21 cellular contexts compared by ENCODE assay signal in the genomic region with DNA sequence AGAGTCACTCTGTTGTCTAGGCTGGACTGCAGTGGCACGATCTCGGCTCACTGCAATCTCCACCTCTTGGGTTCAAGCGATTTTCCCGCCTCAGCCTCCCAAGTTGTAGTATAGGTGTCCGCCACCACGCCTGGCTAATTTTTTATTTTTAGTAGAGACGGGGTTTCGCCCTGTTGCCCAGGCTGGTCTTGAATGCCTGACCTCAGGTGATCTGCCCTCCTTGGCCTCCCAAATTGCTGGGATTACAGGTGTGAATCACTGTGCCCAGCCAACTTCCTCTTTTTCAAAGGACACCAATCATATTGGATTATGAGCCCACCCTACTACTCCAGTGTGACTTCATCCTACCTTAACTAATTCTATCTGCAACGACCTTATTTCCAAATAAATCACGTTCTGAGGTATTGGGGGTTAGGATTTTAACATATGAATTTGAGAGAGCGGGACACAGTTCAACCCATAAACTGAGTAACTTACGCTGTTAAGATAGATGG. TPM values are rescaled to one million over a fixed set of nuclear protein-coding genes. Genes with fewer than 3 reads are reported as not detected.
DNase-seq lines count a peak whose midpoint lies in the region; ATAC-seq, FAIRE-seq and TF ChIP-seq lines count a peak whose summit lies in the region.
"Had no signal": no experiment of that assay in that cellular context is flagged by ENCODE, and none has a peak within 500 bp of the region (broad histone marks: within the 10 kb centered on the region; RNA-seq: fewer than 3 reads in every experiment).

No MANE protein-coding gene starts in this region.

- BruUV-seq in GM12878 (replicated peaks; lab: Mats Ljungman, UMichigan) = no TSS peak

- CTCF ChIA-PET in activated naive CD4-positive, alpha-beta T cell treated with anti-CD3 and anti-CD28 coated beads for 36 hours (lab: Charles Lee) = interaction anchor here (0.6 kb wide), 1 partner anchor 25 kb away, joined by 5 read pairs; no protein-coding TSS in a partner anchor
- CTCF ChIA-PET in GM12878 (lab: Yijun Ruan, JAX) = interaction anchor here (0.6 to 1.0 kb wide), 2 partner anchors 18 to 244 kb away, joined by 3 to 4 read pairs; no protein-coding TSS in a partner anchor

- peak overlapping the region; percentile 99 for H3K27ac ChIP-seq in OCI-LY3 (ENCODE audit: low read length)
- peak overlapping the region; percentile 99 for H3K27ac ChIP-seq in GM12878 (ENCODE audit: control insufficient read depth, insufficient read depth)
- H3K27ac ChIP-seq: heart left ventricle, KMS-11, right lobe of liver, SJSA1 had no signal

- DNase-seq in activated naive CD4-positive, alpha-beta T cell treated with anti-CD3 and anti-CD28 coated beads for 36 hours = no peak
- DNase-seq in activated naive CD4-positive, alpha-beta T cell treated with Interleukin-2 at 50 U/mL for 16 hours = no peak
- no peak for DNase-seq in GM12878 (ENCODE audit: low read depth, low spot score)
- DNase-seq in stimulated activated naive B cell treated with anti-CD40 and anti-IgM and Interleukin-4, amounts not matched to agents 10 μg/mL and 1 μg/mL and 100 μg/mL, for 72 hours = no peak
- no peak for DNase-seq in NCI-H187 (lab: John Stamatoyannopoulos, UW)
- DNase-seq in NCI-H524 treated with DMSO at 0.1 percent for 48 hours (lab: John Stamatoyannopoulos, UW) = no peak
- DNase-seq: anterior cingulate cortex, cerebellar nuclear complex, heart left ventricle, NCI-H1048, NCI-H524, right lobe of liver, T-helper 9 cell had no signal

- H3K27me3 ChIP-seq in OCI-LY3 (ENCODE audit: low read depth, low read length) (no peaks in the 10 kb centered on the region), GM12878 (replicated peaks in 1 of 2; ENCODE audit: control insufficient read depth in 2 of 2, insufficient read depth in 2 of 2, low read length in 1 of 2) (no peaks in the 10 kb centered on the region)
- H3K27me3 ChIP-seq: heart left ventricle, right lobe of liver, SJSA1 had no signal

- no peaks in the 10 kb centered on the region for H4K20me1 ChIP-seq in OCI-LY3 (ENCODE audit: insufficient read depth, low read length)
- 0 out of 2 replicates have a peak, but pooled peaks cover under 1% of the 10 kb centered on the region for H4K20me1 ChIP-seq in GM12878 (ENCODE audit: control insufficient read depth, insufficient read depth)

- SMC1A ChIA-PET in GM12878 (lab: Charles Lee; ENCODE audit: uncharacterized antibody, unreplicated experiment) = no interaction called here

- POLR2A ChIA-PET in GM12878 (lab: Charles Lee) = interaction anchor here (0.6 to 1.0 kb wide), 4 partner anchors 15 to 923 kb away, joined by 3 to 9 read pairs (median 5); no protein-coding TSS in a partner anchor

- no peak for TF ChIP-seq POLR2A in GM12878 (IDR thresholded peaks at IDR 0.05; ENCODE audit: low read depth, low read length)

- no peak for FAIRE-seq in GM12878 (lab: Jason Lieb, UNC)
- FAIRE-seq: GM19239, H54 had no signal

- H3K9ac ChIP-seq in OCI-LY3 (ENCODE audit: low read length) (no peak overlapping the region), GM12878 (ENCODE audit: control insufficient read depth, insufficient read depth, low read length) (no peak overlapping the region)
- H3K9ac ChIP-seq: KMS-11 had no signal

- no peaks in the 10 kb centered on the region for H3K9me3 Mint-ChIP-seq in activated naive CD4-positive, alpha-beta T cell treated with anti-CD3 and anti-CD28 coated beads for 36 hours
- no peaks in the 10 kb centered on the region for H3K9me3 Mint-ChIP-seq in stimulated activated naive B cell treated with anti-CD40 and anti-IgM and Interleukin-4, amounts not matched to agents 10 μg/mL and 1 μg/mL and 100 μg/mL, for 72 hours

- TF ChIP-seq CTCF in OCI-LY3 (IDR thresholded peaks at IDR 0.05; ENCODE audit: low read depth, low read length) (no peak), GM12878 (IDR thresholded peaks at IDR 0.05 in 2 of 3, conservative IDR thresholded peaks at IDR 0.05 in 1 of 3; ENCODE audit: control insufficient read depth in 2 of 3, extremely low read depth in 1 of 3, insufficient read depth in 1 of 3, low read depth in 3 of 3, low read length in 3 of 3) (no peak)

- in situ Hi-C loops in GM12878 (cut with MboI) = no loop called here

- H3K4me3 ChIP-seq in OCI-LY3 (ENCODE audit: low read length) (no peak overlapping the region), GM12878 (peak overlapping the region; percentile 23; the same call in 1 of the 2 replicates)
- H3K4me3 ChIP-seq: heart left ventricle, right lobe of liver, SJSA1 had no signal

- peaks cover 35% of the 10 kb centered on the region for H3K36me3 ChIP-seq in OCI-LY3 (replicated peaks; ENCODE audit: low read depth, low read length)
- H3K36me3 ChIP-seq in GM12878 (ENCODE audit: control insufficient read depth in 2 of 2, insufficient read depth in 2 of 2, low read length in 1 of 2) = peaks cover 0 to 4% of the 10 kb centered on the region in 2 experiments
- H3K36me3 ChIP-seq: right lobe of liver, SJSA1 had no signal

- TF ChIP-seq RAD21 in GM12878 (IDR thresholded peaks at IDR 0.05; ENCODE audit: insufficient read depth, low read depth, low read length) = no peak

- 20% methylated on average over 12 of the region's 12 CpGs for WGBS in GM12878 (ENCODE audit: insufficient coverage, insufficient replicate concordance, low lambda C conversion rate, missing lambda C conversion rate)

- H3K4me1 Mint-ChIP-seq in activated naive CD4-positive, alpha-beta T cell treated with anti-CD3 and anti-CD28 coated beads for 36 hours (ENCODE audit: low read depth) = peaks cover 63% of the 10 kb centered on the region
- peaks cover 60 to 92% of the 10 kb centered on the region in 2 donors for H3K4me1 Mint-ChIP-seq in stimulated activated naive B cell treated with anti-CD40 and anti-IgM and Interleukin-4, amounts not matched to agents 10 μg/mL and 1 μg/mL and 100 μg/mL, for 72 hours

- intact Hi-C loops in activated naive CD4-positive, alpha-beta T cell treated with anti-CD3 and anti-CD28 coated beads for 36 hours (cut with micrococcal nuclease) = no loop called here
- intact Hi-C loops in GM12878 (cut with micrococcal nuclease; ENCODE audit: unreplicated experiment) = no loop called here

- no peaks in the 10 kb centered on the region for H3K27me3 Mint-ChIP-seq in activated naive CD4-positive, alpha-beta T cell treated with anti-CD3 and anti-CD28 coated beads for 36 hours (ENCODE audit: low read depth)
- no peaks in the 10 kb centered on the region for H3K27me3 Mint-ChIP-seq in stimulated activated naive B cell treated with anti-CD40 and anti-IgM and Interleukin-4, amounts not matched to agents 10 μg/mL and 1 μg/mL and 100 μg/mL, for 72 hours

- peaks cover 18% of the 10 kb centered on the region for H3K36me3 Mint-ChIP-seq in activated naive CD4-positive, alpha-beta T cell treated with anti-CD3 and anti-CD28 coated beads for 36 hours (ENCODE audit: low read depth)
- peaks cover 41 to 49% of the 10 kb centered on the region in 2 donors for H3K36me3 Mint-ChIP-seq in stimulated activated naive B cell treated with anti-CD40 and anti-IgM and Interleukin-4, amounts not matched to agents 10 μg/mL and 1 μg/mL and 100 μg/mL, for 72 hours

- no peaks in the 10 kb centered on the region for H3K9me3 ChIP-seq in OCI-LY3 (ENCODE audit: insufficient read depth, low read length)
- no peaks in the 10 kb centered on the region for H3K9me3 ChIP-seq in GM12878 (replicated peaks; ENCODE audit: control insufficient read depth, insufficient read depth, low read length)
- H3K9me3 ChIP-seq: heart left ventricle, right lobe of liver, SJSA1 had no signal

- peak overlapping the region; percentile 46 for H3K27ac Mint-ChIP-seq in activated naive CD4-positive, alpha-beta T cell treated with anti-CD3 and anti-CD28 coated beads for 36 hours
- peak overlapping the region; percentile 96 for H3K27ac Mint-ChIP-seq in stimulated activated naive B cell treated with anti-CD40 and anti-IgM and Interleukin-4, amounts not matched to agents 10 μg/mL and 1 μg/mL and 100 μg/mL, for 72 hours

- no peak for TF ChIP-seq EP300 in GM12878 (IDR thresholded peaks at IDR 0.05; ENCODE audit: borderline replicate concordance in 1 of 2, control insufficient read depth in 1 of 2, low read depth in 2 of 2, low read length in 2 of 2)

- H3K4me1 ChIP-seq in OCI-LY3 (ENCODE audit: low read length) = peaks cover 62% of the 10 kb centered on the region
- H3K4me1 ChIP-seq in GM12878 (ENCODE audit: control insufficient read depth, insufficient read depth, low read length) = peaks cover 41% of the 10 kb centered on the region

- peaks cover 31% of the 10 kb centered on the region for H3K79me2 ChIP-seq in OCI-LY3 (ENCODE audit: low read length)
- peaks cover 36% of the 10 kb centered on the region for H3K79me2 ChIP-seq in GM12878 (ENCODE audit: control insufficient read depth, insufficient read depth, low read length)

- H3K4me3 Mint-ChIP-seq in activated naive CD4-positive, alpha-beta T cell treated with anti-CD3 and anti-CD28 coated beads for 36 hours = no peak overlapping the region
- peak overlapping the region; percentile 53 to 61 for H3K4me3 Mint-ChIP-seq in stimulated activated naive B cell treated with anti-CD40 and anti-IgM and Interleukin-4, amounts not matched to agents 10 μg/mL and 1 μg/mL and 100 μg/mL, for 72 hours

- RAD21 ChIA-PET in GM12878 (lab: Charles Lee; ENCODE audit: unreplicated experiment) = no interaction called here

- no peak for ATAC-seq in GM12878
- no peak for ATAC-seq in stimulated activated naive B cell treated with anti-CD40 and anti-IgM and Interleukin-4, amounts not matched to agents 10 μg/mL and 1 μg/mL and 100 μg/mL, for 72 hours (replicated peaks)
- ATAC-seq in HG02870 (IDR thresholded peaks at IDR 0.05; ENCODE audit: unreplicated experiment) = no peak
- ATAC-seq: activated CD4-positive, CD25-positive, alpha-beta regulatory T cell treated with anti-CD3 and anti-CD28 coated beads, Interleukin-2, amount 50 U/mL, for 24 hours; heart left ventricle; Panc1; right lobe of liver had no signal

- H3K4me2 ChIP-seq in OCI-LY3 (ENCODE audit: low read length) = peak overlapping the region; percentile 90; the same call in 1 of the 2 replicates
- H3K4me2 ChIP-seq in GM12878 (ENCODE audit: control insufficient read depth, insufficient read depth) = peak overlapping the region; percentile 89
- H3K4me2 ChIP-seq: KMS-11 had no signal

- no peak overlapping the region for H2AFZ ChIP-seq in OCI-LY3 (ENCODE audit: low read depth, low read length)
- H2AFZ ChIP-seq in GM12878 (ENCODE audit: control insufficient read depth, low read depth, low read length) = no peak overlapping the region

RNA-seq across cellular contexts. Expression of gene ISG20, which starts 3.2 kb away (rescaled TPM):
- total RNA-seq in activated naive CD4-positive, alpha-beta T cell treated with anti-CD3 and anti-CD28 coated beads for 36 hours = 10 to 100 TPM; 51.2 to 56.5 TPM
- 14.5 and 16.0 TPM in 2 replicates for total RNA-seq in GM12878 (2013; cell fraction: nucleolus; rRNA removed)
- total RNA-seq in GM12878 (2014; rRNA removed) (210 and 228 TPM in 2 replicates), GM12878 (2014; rRNA removed; fragmentation: Illumina TruSeq; extraction: Trizol) (48.5 and 53.8 TPM in 2 replicates), GM12878 (2021) (76.5 and 90.2 TPM in 2 replicates)
- polyA plus RNA-seq in GM12878 (2011; ENCODE audit: low read depth) = 45.4 TPM
- polyA plus RNA-seq in GM12878 (2011; rRNA removed) (46.6 and 182 TPM in 2 replicates), GM12878 (2014; fragmentation: Illumina TruSeq; extraction: Trizol) (3.5 and 23.4 TPM in 2 replicates), GM12878 (2014; fragmentation: Nextera tagmentation; extraction: Ambion mirVana) (10 to 100 TPM; 49.6 to 92.9 TPM), GM12878 (2014; rRNA removed) (177 and 251 TPM in 2 replicates), GM12878 (2016; fragmentation: Nextera tagmentation; extraction: Ambion mirVana) (10 to 100 TPM; 80.7 to 91.1 TPM)
- 210 and 386 TPM in 2 replicates for polyA plus RNA-seq in GM12878 (2011; cell fraction: cytosol; rRNA removed)
- polyA plus RNA-seq in GM12878 (2011; cell fraction: nucleus; rRNA removed) = 219 and 271 TPM in 2 replicates
- 145 and 222 TPM in 2 replicates for polyA plus RNA-seq in GM12878 (2012)
- 49.6 and 80.3 TPM in 2 replicates for polyA minus RNA-seq in GM12878 (2011; rRNA and poly(A)+ RNA removed)
- polyA minus RNA-seq in GM12878 (2011; cell fraction: cytosol; rRNA and poly(A)+ RNA removed) = 44.1 and 44.6 TPM in 2 replicates
- polyA minus RNA-seq in GM12878 (2011; cell fraction: nucleus; rRNA and poly(A)+ RNA removed) = 38.3 and 60.6 TPM in 2 replicates

RNA-seq across cellular contexts. Expression of gene AEN, which starts 20.9 kb away (rescaled TPM):
- total RNA-seq in activated naive CD4-positive, alpha-beta T cell treated with anti-CD3 and anti-CD28 coated beads for 36 hours = 10 to 100 TPM; 85.2 to 87.2 TPM
- total RNA-seq in GM12878 (2013; cell fraction: nucleolus; rRNA removed) = 74.1 and 86.4 TPM in 2 replicates
- total RNA-seq in GM12878 (2014; rRNA removed) (76.0 and 81.2 TPM in 2 replicates), GM12878 (2014; rRNA removed; fragmentation: Illumina TruSeq; extraction: Trizol) (39.9 and 44.5 TPM in 2 replicates), GM12878 (2021) (67.2 and 74.4 TPM in 2 replicates)
- 14.7 TPM for polyA plus RNA-seq in GM12878 (2011; ENCODE audit: low read depth)
- polyA plus RNA-seq in GM12878 (2011; rRNA removed) (32.5 and 44.7 TPM in 2 replicates), GM12878 (2014; fragmentation: Illumina TruSeq; extraction: Trizol) (25.8 and 33.5 TPM in 2 replicates), GM12878 (2014; fragmentation: Nextera tagmentation; extraction: Ambion mirVana) (10 to 100 TPM; 11.7 to 12.0 TPM), GM12878 (2014; rRNA removed) (62.8 and 66.1 TPM in 2 replicates), GM12878 (2016; fragmentation: Nextera tagmentation; extraction: Ambion mirVana) (10 to 100 TPM; 78.0 to 78.8 TPM)
- 46.2 and 62.0 TPM in 2 replicates for polyA plus RNA-seq in GM12878 (2011; cell fraction: cytosol; rRNA removed)
- polyA plus RNA-seq in GM12878 (2011; cell fraction: nucleus; rRNA removed) = 106 and 115 TPM in 2 replicates
- polyA plus RNA-seq in GM12878 (2012) = 23.8 and 31.0 TPM in 2 replicates
- polyA minus RNA-seq in GM12878 (2011; rRNA and poly(A)+ RNA removed) = 57.4 and 84.3 TPM in 2 replicates
- polyA minus RNA-seq in GM12878 (2011; cell fraction: cytosol; rRNA and poly(A)+ RNA removed) = 23.4 and 24.8 TPM in 2 replicates
- 70.1 and 137 TPM in 2 replicates for polyA minus RNA-seq in GM12878 (2011; cell fraction: nucleus; rRNA and poly(A)+ RNA removed)
